ENCODE assay signal across 8 cellular contexts in the genomic region with DNA sequence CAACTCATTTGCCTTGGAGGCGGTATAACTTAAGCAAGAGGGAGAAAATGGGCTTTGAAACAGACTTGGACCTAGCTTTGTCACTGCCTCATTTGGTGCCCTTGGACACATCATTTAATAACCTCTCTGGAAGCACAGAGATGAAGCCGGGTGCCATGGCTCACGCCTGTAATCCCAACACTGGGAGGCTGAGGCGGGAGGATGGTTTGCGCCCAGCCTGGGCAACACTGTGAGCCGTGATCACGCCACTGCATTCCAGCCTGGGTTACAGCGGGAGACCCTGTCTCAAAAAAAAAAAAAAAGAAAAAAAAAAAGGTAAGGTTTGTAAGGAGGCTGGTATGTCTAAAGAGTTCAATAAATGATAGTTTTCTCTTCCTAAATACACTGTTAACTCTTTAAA. TPM values are rescaled to one million over a fixed set of nuclear protein-coding genes. Genes with fewer than 3 reads are reported as not detected.
DNase-seq lines count a peak whose midpoint lies in the region; ATAC-seq and TF ChIP-seq lines count a peak whose summit lies in the region.

No MANE protein-coding gene starts in this region.

- H3K36me3 ChIP-seq in rectal smooth muscle tissue (ENCODE audit: control insufficient read depth, insufficient read depth, low read length) = peaks cover 5% of the 10 kb centered on the region

- peaks cover 16% of the 10 kb centered on the region for H3K4me1 ChIP-seq in rectal smooth muscle tissue (ENCODE audit: control insufficient read depth, insufficient read depth, low read length)

- DNase-seq in RKO (ENCODE audit: low spot score) (peak; percentile 35), epithelial cell of proximal tubule (ENCODE audit: low read depth) (no peak), KG1 (lab: John Stamatoyannopoulos, UW) (no peak)
- no peak for DNase-seq in activated CD4-positive, CD25-positive, alpha-beta regulatory T cell (lab: John Stamatoyannopoulos, UW)

- peak overlapping the region; percentile 83 for H3K9ac ChIP-seq in rectal smooth muscle tissue (ENCODE audit: low read length)

- H3K4me3 ChIP-seq in GM12875 (ENCODE audit: low read depth, low read length) (peak overlapping the region; percentile 67), epithelial cell of proximal tubule (ENCODE audit: low read depth, low read length) (peak overlapping the region; percentile 94), rectal smooth muscle tissue (ENCODE audit: low read length) (peak overlapping the region; percentile 100)

- ATAC-seq in HG02759 (IDR thresholded peaks at IDR 0.05; ENCODE audit: unreplicated experiment) = no peak
- ATAC-seq in GM18519 (IDR thresholded peaks at IDR 0.05; ENCODE audit: low FRiP score, unreplicated experiment) = no peak

- no peak for TF ChIP-seq CTCF in GM12875 (IDR thresholded peaks at IDR 0.05; ENCODE audit: borderline replicate concordance, insufficient read depth, low read depth, low read length)
- no peak for TF ChIP-seq CTCF in epithelial cell of proximal tubule (conservative IDR thresholded peaks at IDR 0.05; ENCODE audit: low read depth, low read length)

- no peaks in the 10 kb centered on the region for H3K27me3 ChIP-seq in rectal smooth muscle tissue (ENCODE audit: control insufficient read depth, insufficient read depth, low read length)

- peak overlapping the region; percentile 91 for H3K27ac ChIP-seq in rectal smooth muscle tissue (ENCODE audit: low read depth, low read length)

RNA-seq across cellular contexts. Expression of gene COA4, which starts 0.8 kb away (rescaled TPM):
- total RNA-seq in epithelial cell of proximal tubule = 133 and 134 TPM in 2 replicates

RNA-seq across cellular contexts. Expression of gene PAAF1, which starts 1.0 kb away (rescaled TPM):
- 6.0 and 6.5 TPM in 2 replicates for total RNA-seq in epithelial cell of proximal tubule
